9 cellular contexts compared by ENCODE assay signal in the genomic region with DNA sequence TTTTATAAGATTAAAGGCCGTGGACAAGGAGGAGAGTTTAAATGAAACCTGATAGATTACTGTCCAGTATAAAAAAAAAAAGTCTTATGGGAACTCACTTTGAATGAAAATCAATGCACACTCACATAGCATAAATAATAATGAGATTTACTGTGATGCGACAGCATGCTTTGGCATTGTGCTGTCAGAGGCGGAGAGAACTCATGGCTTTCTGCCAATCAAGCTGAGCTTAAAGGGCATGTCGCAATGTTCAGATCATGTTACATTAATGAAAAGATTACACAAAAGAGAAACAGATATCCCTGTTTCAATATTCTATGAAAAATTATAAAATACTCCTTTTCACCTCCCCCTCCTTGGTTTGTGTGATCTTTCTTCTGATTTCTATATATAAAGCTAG.
A peak's percentile ranks its signal among the peaks of the same experiment; 100 is the strongest.
DNase-seq lines count a peak whose midpoint lies in the region; ATAC-seq and TF ChIP-seq lines count a peak whose summit lies in the region.
"Had no signal": no experiment of that assay in that cellular context is flagged by ENCODE, and none has a peak within 500 bp of the region (broad histone marks: within the 10 kb centered on the region; RNA-seq: fewer than 3 reads in every experiment).

No MANE protein-coding gene starts in this region.

- no peak for TF ChIP-seq CTCF in AG09309 (IDR thresholded peaks at IDR 0.05; ENCODE audit: control insufficient read depth, insufficient read depth, low read depth, low read length, missing control alignments)
- no peak for TF ChIP-seq CTCF in RWPE1 (conservative IDR thresholded peaks at IDR 0.05; ENCODE audit: low read depth)
- TF ChIP-seq CTCF in CD8-positive, alpha-beta T cell (IDR thresholded peaks at IDR 0.05), result no peak

- DNase-seq in AG09309 (ENCODE audit: low read depth), result peak; percentile 66
- DNase-seq in LoVo (ENCODE audit: low spot score), result peak; percentile 32
- DNase-seq in RWPE1 (ENCODE audit: low spot score), result peak; percentile 49
- DNase-seq in left ventricle myocardium superior, result peak; percentile 27
- no peak for DNase-seq in CD8-positive, alpha-beta T cell
- DNase-seq in T-cell, result no peak
- DNase-seq: CD8-positive, alpha-beta memory T cell had no signal

- H3K27me3 ChIP-seq in CD8-positive, alpha-beta T cell (ENCODE audit: insufficient read depth, low read length), result no peaks in the 10 kb centered on the region

- intact Hi-C loops in left ventricle myocardium superior (cut with micrococcal nuclease), result no loop called here
- intact Hi-C loops in CD8-positive, alpha-beta T cell (cut with DNase I, micrococcal nuclease), result no loop called here

- POLR2A ChIA-PET in RWPE1 (lab: Yijun Ruan, JAX; ENCODE audit: low non-redundant PET), result no interaction called here
- POLR2A ChIA-PET in CD8-positive, alpha-beta T cell (lab: Charles Lee), result no interaction called here
- POLR2A ChIA-PET in T-cell (lab: Charles Lee), result no interaction called here

- H3K27me3 Mint-ChIP-seq in CD8-positive, alpha-beta T cell (ENCODE audit: low read depth), result no peaks in the 10 kb centered on the region
- no peaks in the 10 kb centered on the region for H3K27me3 Mint-ChIP-seq in T-cell
- H3K27me3 Mint-ChIP-seq: CD8-positive, alpha-beta memory T cell had no signal

- no peaks in the 10 kb centered on the region for H3K36me3 Mint-ChIP-seq in CD8-positive, alpha-beta T cell
- no peaks in the 10 kb centered on the region for H3K36me3 Mint-ChIP-seq in T-cell
- H3K36me3 Mint-ChIP-seq: CD8-positive, alpha-beta memory T cell had no signal

- no peak overlapping the region for H3K4me3 ChIP-seq in AG09309 (ENCODE audit: control insufficient read depth, low read depth, low read length)
- no peak overlapping the region for H3K4me3 ChIP-seq in CD8-positive, alpha-beta T cell (ENCODE audit: low read depth, low read length)

- no peaks in the 10 kb centered on the region for H3K9me3 Mint-ChIP-seq in CD8-positive, alpha-beta T cell
- H3K9me3 Mint-ChIP-seq in T-cell, result peaks cover 0 to 4% (median 4%) of the 10 kb centered on the region in 3 donors

- CTCF ChIA-PET in RWPE1 (lab: Yijun Ruan, JAX), result interaction anchor here (0.7 kb wide), 1 partner anchor 338 kb away, joined by 7 read pairs; no protein-coding TSS in a partner anchor
- CTCF ChIA-PET in CD8-positive, alpha-beta T cell (lab: Charles Lee), result no interaction called here
- CTCF ChIA-PET in T-cell (lab: Charles Lee), result interaction anchor here in 1 of 2 donors (0.5 to 0.6 kb wide), 2 partner anchors 190 to 347 kb away, joined by 3 read pairs; no protein-coding TSS in a partner anchor

- H3K4me1 Mint-ChIP-seq in CD8-positive, alpha-beta T cell (ENCODE audit: low read depth), result no peaks in the 10 kb centered on the region
- H3K4me1 Mint-ChIP-seq in T-cell, result no peaks in the 10 kb centered on the region
- H3K4me1 Mint-ChIP-seq: CD8-positive, alpha-beta memory T cell had no signal

- H3K9me3 ChIP-seq in CD8-positive, alpha-beta T cell (ENCODE audit: low read length), result no peaks in the 10 kb centered on the region

- no peaks in the 10 kb centered on the region for H3K36me3 ChIP-seq in CD8-positive, alpha-beta T cell (ENCODE audit: insufficient read depth, low read length)

- no peak overlapping the region for H3K4me3 Mint-ChIP-seq in CD8-positive, alpha-beta T cell
- H3K4me3 Mint-ChIP-seq in T-cell, result no peak overlapping the region
- H3K4me3 Mint-ChIP-seq: CD8-positive, alpha-beta memory T cell had no signal

- no peaks in the 10 kb centered on the region for H3K4me1 ChIP-seq in CD8-positive, alpha-beta T cell (ENCODE audit: insufficient read depth, low read length)

- ATAC-seq in left ventricle myocardium superior, result peak; percentile 59
- no peak for ATAC-seq in CD8-positive, alpha-beta T cell
- no peak for ATAC-seq in HG03108 (IDR thresholded peaks at IDR 0.05; ENCODE audit: unreplicated experiment)
- no peak for ATAC-seq in GM21723 (IDR thresholded peaks at IDR 0.05; ENCODE audit: unreplicated experiment)
- no peak for ATAC-seq in T-cell (replicated peaks in 1 of 4)

- no peak overlapping the region for H3K27ac ChIP-seq in RWPE1
- no peak overlapping the region for H3K27ac ChIP-seq in CD8-positive, alpha-beta T cell (ENCODE audit: low read depth, low read length)

- H3K27ac Mint-ChIP-seq in CD8-positive, alpha-beta T cell, result no peak overlapping the region
- H3K27ac Mint-ChIP-seq in T-cell, result no peak overlapping the region
- H3K27ac Mint-ChIP-seq: CD8-positive, alpha-beta memory T cell had no signal

Comparison
In these comparisons a context has a peak if more than half of its experiments do, and no peak if none do; other contexts are left out.
1. DNase-seq: peak in AG09309 (single experiment), LoVo (single experiment), RWPE1 (single experiment) and left ventricle myocardium superior (single experiment); none in CD8-positive, alpha-beta T cell (0 of 7) and T-cell (0 of 34).